ENCODE assay signal across 16 cellular contexts in genomic region chr7:125775319-125775718, GRCh38.
A peak's percentile ranks its signal among the peaks of the same experiment; 100 is the strongest.
DNase-seq lines count a peak whose midpoint lies in the region; ATAC-seq, FAIRE-seq and TF ChIP-seq lines count a peak whose summit lies in the region.
"Had no signal": no experiment of that assay in that cellular context is flagged by ENCODE, and none has a peak within 500 bp of the region (broad histone marks: within the 10 kb centered on the region; RNA-seq: fewer than 3 reads in every experiment).

No MANE protein-coding gene starts in this region.

- RAD21 ChIA-PET in GM12878 (lab: Charles Lee; ENCODE audit: unreplicated experiment) = no interaction called here

- intact Hi-C loops in GM12878 (cut with micrococcal nuclease; ENCODE audit: unreplicated experiment) = no loop called here
- intact Hi-C loops in activated CD4-positive, alpha-beta T cell treated with anti-CD3 and anti-CD28 coated beads, Interleukin-2, amount 10 ng/mL, durations not matched to agents 24 days and 14 days (cut with micrococcal nuclease) = no loop called here

- H3K36me3 ChIP-seq in GM12878 (ENCODE audit: control insufficient read depth in 2 of 2, insufficient read depth in 2 of 2, low read length in 1 of 2) = no peaks in the 10 kb centered on the region
- H3K36me3 ChIP-seq: SJCRH30 had no signal

- SMC1A ChIA-PET in GM12878 (lab: Charles Lee; ENCODE audit: uncharacterized antibody, unreplicated experiment) = interaction anchor here (0.9 to 1.4 kb wide), 3 partner anchors 11 to 191 kb away, joined by 3 to 4 read pairs (median 3); no protein-coding TSS in a partner anchor

- H2AFZ ChIP-seq in GM12878 (ENCODE audit: control insufficient read depth, low read depth, low read length) = no peak overlapping the region

- no peak for TF ChIP-seq EP300 in GM12878 (IDR thresholded peaks at IDR 0.05; ENCODE audit: borderline replicate concordance in 1 of 2, control insufficient read depth in 1 of 2, low read depth in 2 of 2, low read length in 2 of 2)

- CTCF ChIA-PET in GM12878 (lab: Yijun Ruan, JAX) = interaction anchor here (1.2 to 1.6 kb wide), 2 partner anchors 9 kb away, joined by 4 to 7 read pairs; no protein-coding TSS in a partner anchor

- no peaks in the 10 kb centered on the region for H3K4me1 Mint-ChIP-seq in activated CD4-positive, alpha-beta T cell treated with anti-CD3 and anti-CD28 coated beads, Interleukin-2, amount 10 ng/mL, durations not matched to agents 24 days and 14 days
- H3K4me1 Mint-ChIP-seq: CD8-positive, alpha-beta memory T cell had no signal

- H3K4me3 Mint-ChIP-seq in activated CD4-positive, alpha-beta T cell treated with anti-CD3 and anti-CD28 coated beads, Interleukin-2, amount 10 ng/mL, durations not matched to agents 24 days and 14 days = no peak overlapping the region
- H3K4me3 Mint-ChIP-seq: CD8-positive, alpha-beta memory T cell; HFFc6 had no signal

- H3K27me3 Mint-ChIP-seq in activated CD4-positive, alpha-beta T cell treated with anti-CD3 and anti-CD28 coated beads, Interleukin-2, amount 10 ng/mL, durations not matched to agents 24 days and 14 days = no peaks in the 10 kb centered on the region
- H3K27me3 Mint-ChIP-seq: CD8-positive, alpha-beta memory T cell had no signal

- no peak overlapping the region for H3K27ac ChIP-seq in GM12878 (ENCODE audit: control insufficient read depth, insufficient read depth)
- H3K27ac ChIP-seq: KMS-11, SJCRH30 had no signal

- POLR2A ChIA-PET in GM12878 (lab: Charles Lee) = interaction anchor here (0.6 kb wide), 1 partner anchor 37 kb away, joined by 3 read pairs; no protein-coding TSS in a partner anchor

- ATAC-seq in GM12878 (peak; percentile 30; the same call in 1 of the 3 replicates), esophagus mucosa (no peak), GM21526 (IDR thresholded peaks at IDR 0.05; ENCODE audit: low FRiP score, unreplicated experiment) (no peak)

- H3K4me2 ChIP-seq in GM12878 (ENCODE audit: control insufficient read depth, insufficient read depth) = no peak overlapping the region
- H3K4me2 ChIP-seq: KMS-11 had no signal

- no peak overlapping the region for H3K4me3 ChIP-seq in GM12878
- H3K4me3 ChIP-seq: SJCRH30 had no signal

- no peak overlapping the region for H3K9ac ChIP-seq in GM12878 (ENCODE audit: control insufficient read depth, insufficient read depth, low read length)
- H3K9ac ChIP-seq: KMS-11 had no signal

- no peaks in the 10 kb centered on the region for H3K27me3 ChIP-seq in GM12878 (replicated peaks in 1 of 2; ENCODE audit: control insufficient read depth in 2 of 2, insufficient read depth in 2 of 2, low read length in 1 of 2)
- H3K27me3 ChIP-seq: SJCRH30 had no signal

- no TSS peak for BruUV-seq in GM12878 (replicated peaks; lab: Mats Ljungman, UMichigan)

- 14% methylated on average over 4 of the region's 4 CpGs for WGBS in GM12878 (ENCODE audit: insufficient coverage, insufficient replicate concordance, low lambda C conversion rate, missing lambda C conversion rate)

- H3K36me3 Mint-ChIP-seq in activated CD4-positive, alpha-beta T cell treated with anti-CD3 and anti-CD28 coated beads, Interleukin-2, amount 10 ng/mL, durations not matched to agents 24 days and 14 days (ENCODE audit: low read depth) = no peaks in the 10 kb centered on the region
- H3K36me3 Mint-ChIP-seq: CD8-positive, alpha-beta memory T cell had no signal

- peaks cover 3% of the 10 kb centered on the region for H3K9me3 Mint-ChIP-seq in activated CD4-positive, alpha-beta T cell treated with anti-CD3 and anti-CD28 coated beads, Interleukin-2, amount 10 ng/mL, durations not matched to agents 24 days and 14 days

- H3K79me2 ChIP-seq in GM12878 (ENCODE audit: control insufficient read depth, insufficient read depth, low read length) = no peaks in the 10 kb centered on the region

- no peaks in the 10 kb centered on the region for H3K9me3 ChIP-seq in GM12878 (replicated peaks; ENCODE audit: control insufficient read depth, insufficient read depth, low read length)
- H3K9me3 ChIP-seq: SJCRH30 had no signal

- H4K20me1 ChIP-seq in GM12878 (ENCODE audit: control insufficient read depth, insufficient read depth) = no peaks in the 10 kb centered on the region

- H3K4me1 ChIP-seq in GM12878 (ENCODE audit: control insufficient read depth, insufficient read depth, low read length) = no peaks in the 10 kb centered on the region
- H3K4me1 ChIP-seq: SJCRH30 had no signal

- no peak for TF ChIP-seq CTCF in GM12878 (IDR thresholded peaks at IDR 0.05 in 2 of 3, conservative IDR thresholded peaks at IDR 0.05 in 1 of 3; ENCODE audit: control insufficient read depth in 2 of 3, extremely low read depth in 1 of 3, insufficient read depth in 1 of 3, low read depth in 3 of 3, low read length in 3 of 3)

- H3K27ac Mint-ChIP-seq in activated CD4-positive, alpha-beta T cell treated with anti-CD3 and anti-CD28 coated beads, Interleukin-2, amount 10 ng/mL, durations not matched to agents 24 days and 14 days = no peak overlapping the region
- H3K27ac Mint-ChIP-seq: CD8-positive, alpha-beta memory T cell; HFFc6 had no signal

- FAIRE-seq in GM12878 (lab: Jason Lieb, UNC) = no peak
- FAIRE-seq: D721Med had no signal

- TF ChIP-seq POLR2A in GM12878 (IDR thresholded peaks at IDR 0.05; ENCODE audit: low read depth, low read length) = no peak

- DNase-seq in NCI-H748 (lab: John Stamatoyannopoulos, UW; ENCODE audit: unreplicated experiment) (peak; percentile 51), NCI-H748 treated with DMSO at 0.1 percent for 48 hours (lab: John Stamatoyannopoulos, UW) (no peak), NCI-H128 (lab: John Stamatoyannopoulos, UW; ENCODE audit: unreplicated experiment) (peak; percentile 14), NCI-H526 (lab: John Stamatoyannopoulos, UW) (peak; percentile 26 to 34), GM12878 (ENCODE audit: low read depth, low spot score) (no peak)
- no peak for DNase-seq in activated CD4-positive, alpha-beta T cell treated with anti-CD3 and anti-CD28 coated beads, Interleukin-2, amount 10 ng/mL, durations not matched to agents 24 days and 14 days
- DNase-seq: C1 segment of cervical spinal cord; CD8-positive, alpha-beta memory T cell; H7; HFFc6; NCI-H226; SJCRH30 had no signal

- in situ Hi-C loops in GM12878 (cut with MboI) = no loop called here

- no peak for TF ChIP-seq RAD21 in GM12878 (IDR thresholded peaks at IDR 0.05; ENCODE audit: insufficient read depth, low read depth, low read length)

TF ChIP-seq in GM12878, 131 proteins besides CTCF, POLR2A, EP300 and RAD21 (continues in another document):
- no peak for TF ChIP-seq NR2C1 (IDR thresholded peaks at IDR 0.05)
- no peak for TF ChIP-seq ZZZ3 (IDR thresholded peaks at IDR 0.05; ENCODE audit: control insufficient read depth, insufficient read length, low read depth)
- TF ChIP-seq PKNOX1 (IDR thresholded peaks at IDR 0.05) = no peak
- no peak for TF ChIP-seq ZNF274 (IDR thresholded peaks at IDR 0.05; ENCODE audit: insufficient read depth, insufficient read length)
- no peak for TF ChIP-seq TAF1 (IDR thresholded peaks at IDR 0.05; ENCODE audit: borderline replicate concordance, low read depth, low read length)
- no peak for TF ChIP-seq RAD51 (IDR thresholded peaks at IDR 0.05)
- TF ChIP-seq USF1 (IDR thresholded peaks at IDR 0.05; ENCODE audit: borderline replicate concordance, extremely low read length, insufficient read depth, low read depth, low read length) = no peak
- TF ChIP-seq EED (IDR thresholded peaks at IDR 0.05; ENCODE audit: low read depth) = no peak
- TF ChIP-seq HDAC2 (IDR thresholded peaks at IDR 0.05) = no peak
- TF ChIP-seq CBX5 (IDR thresholded peaks at IDR 0.05; ENCODE audit: low read depth) = no peak
- no peak for TF ChIP-seq CBX3 (IDR thresholded peaks at IDR 0.05; ENCODE audit: borderline replicate concordance, low read depth)
- no peak for TF ChIP-seq ZBTB33 (IDR thresholded peaks at IDR 0.05)

Comparison
In these comparisons a context has a peak if more than half of its experiments do, and no peak if none do; other contexts are left out.
1. DNase-seq: peak in NCI-H748 (single experiment), NCI-H128 (single experiment) and NCI-H526 (2 of 2); none in NCI-H748 treated with DMSO at 0.1 percent for 48 hours (single experiment), GM12878 (single experiment) and activated CD4-positive, alpha-beta T cell treated with anti-CD3 and anti-CD28 coated beads, Interleukin-2, amount 10 ng/mL, durations not matched to agents 24 days and 14 days (single experiment).